9 cellular contexts compared by ENCODE assay signal in the genomic region with DNA sequence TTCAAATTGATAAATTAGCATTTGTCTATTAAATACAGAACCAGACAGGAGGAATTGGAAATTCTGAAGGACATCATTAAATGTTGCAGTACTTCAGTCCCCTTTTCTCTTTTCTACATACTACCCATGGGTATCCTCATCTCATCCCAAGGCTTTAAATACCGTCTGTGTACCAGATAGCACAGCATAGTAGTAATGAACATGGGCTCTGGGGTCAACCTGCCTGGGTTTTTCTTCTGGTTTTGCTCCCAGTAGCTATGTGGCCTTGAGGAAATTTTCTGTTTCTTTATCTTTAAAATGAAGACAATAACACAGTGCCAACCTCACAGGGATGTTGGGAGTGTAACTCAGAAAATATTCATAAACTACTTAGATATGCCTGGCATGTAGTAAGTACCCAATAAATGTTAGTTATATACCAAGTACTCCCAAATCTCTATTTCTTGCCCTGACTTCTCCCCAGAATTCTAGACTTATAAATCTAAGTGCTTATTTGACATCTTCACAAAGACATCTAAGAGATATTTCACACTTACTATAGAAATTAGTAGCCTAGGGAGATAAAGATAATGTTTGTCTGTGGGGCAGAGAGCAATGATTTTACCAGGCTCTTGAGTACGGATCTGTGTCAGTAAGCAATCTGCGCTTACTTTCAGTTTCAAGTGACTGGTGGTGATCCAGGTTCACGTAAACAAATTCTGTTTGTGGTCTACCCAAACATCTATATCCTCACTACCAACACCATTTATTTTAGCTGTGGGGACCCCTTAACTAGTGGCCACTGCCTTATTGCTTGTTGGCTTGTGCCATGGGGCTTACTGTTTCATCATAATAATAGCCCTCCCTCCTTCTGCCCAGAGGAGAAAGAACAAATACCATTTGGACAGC. TPM values are rescaled to one million over a fixed set of nuclear protein-coding genes. Genes with fewer than 3 reads are reported as not detected.
DNase-seq lines count a peak whose midpoint lies in the region; ATAC-seq and TF ChIP-seq lines count a peak whose summit lies in the region.
"Had no signal": no experiment of that assay in that cellular context is flagged by ENCODE, and none has a peak within 500 bp of the region (broad histone marks: within the 10 kb centered on the region; RNA-seq: fewer than 3 reads in every experiment).

No MANE protein-coding gene starts in this region.

- no peaks in the 10 kb centered on the region for H3K27me3 ChIP-seq in DND-41 (ENCODE audit: insufficient read depth, low read length, poor library complexity)
- no peaks in the 10 kb centered on the region for H3K27me3 ChIP-seq in endocrine pancreas (ENCODE audit: control insufficient read depth, insufficient read depth, low read length)

- no peaks in the 10 kb centered on the region for H3K9me3 Mint-ChIP-seq in chondrocyte (ENCODE audit: low read depth)

- H3K4me1 ChIP-seq in DND-41 (ENCODE audit: insufficient read depth, low read length) (peaks cover 28% of the 10 kb centered on the region), endocrine pancreas (ENCODE audit: control insufficient read depth, insufficient read depth, low read length) (peaks cover 3% of the 10 kb centered on the region)

- H3K36me3 Mint-ChIP-seq in chondrocyte (ENCODE audit: low read depth) = peaks cover 1% of the 10 kb centered on the region

- no peaks in the 10 kb centered on the region for H3K4me1 Mint-ChIP-seq in chondrocyte (ENCODE audit: low read depth)

- no peaks in the 10 kb centered on the region for H4K20me1 ChIP-seq in DND-41 (ENCODE audit: insufficient read depth, low read length)

- no peaks in the 10 kb centered on the region for H3K79me2 ChIP-seq in DND-41 (ENCODE audit: insufficient read depth, low read length)

- no peak overlapping the region for H3K27ac Mint-ChIP-seq in chondrocyte (ENCODE audit: unreplicated experiment)

- H3K27me3 Mint-ChIP-seq in chondrocyte (ENCODE audit: low read depth) = peaks cover 31% of the 10 kb centered on the region

- no peak overlapping the region for H3K4me3 Mint-ChIP-seq in chondrocyte (ENCODE audit: unreplicated experiment)

- no peaks in the 10 kb centered on the region for H3K36me3 ChIP-seq in DND-41 (ENCODE audit: insufficient read depth, low read length)
- H3K36me3 ChIP-seq in endocrine pancreas (ENCODE audit: control insufficient read depth, insufficient read depth, low read length) = no peaks in the 10 kb centered on the region

- peak; percentile 53 for DNase-seq in DND-41
- no peak for DNase-seq in DMS114 treated with DMSO at 0.1 percent for 48 hours (lab: John Stamatoyannopoulos, UW; ENCODE audit: unreplicated experiment)
- DNase-seq in GM19238 (ENCODE audit: insufficient read length, low spot score) = no peak
- no peak for DNase-seq in chondrocyte (ENCODE audit: low spot score)
- no peak for DNase-seq in hepatic stellate cell (ENCODE audit: low spot score)
- DNase-seq: left cardiac atrium had no signal

- peak; percentile 88 for ATAC-seq in DND-41 (ENCODE audit: insufficient read depth, low read depth)
- ATAC-seq in GM21360 (IDR thresholded peaks at IDR 0.05; ENCODE audit: unreplicated experiment) = peak; percentile 77
- ATAC-seq in HG03558 (IDR thresholded peaks at IDR 0.05; ENCODE audit: extremely low read depth, unreplicated experiment) = peak; percentile 48

- peak overlapping the region; percentile 91 for H3K27ac ChIP-seq in DND-41 (ENCODE audit: low read length)

- H3K9ac ChIP-seq in DND-41 (ENCODE audit: low read depth, low read length) (peak overlapping the region; percentile 53), endocrine pancreas (ENCODE audit: control insufficient read depth, insufficient read depth, low read length) (peak overlapping the region; percentile 57)

- H3K4me3 ChIP-seq in DND-41 (ENCODE audit: low read depth in 1 of 2, low read length in 2 of 2) (peak overlapping the region in 1 of 2 experiments; percentile 53; a peak in 3 of 4 replicates), endocrine pancreas (ENCODE audit: control insufficient read depth, insufficient read depth, low read length) (peak overlapping the region; percentile 35)

- peak overlapping the region; percentile 85 for H2AFZ ChIP-seq in DND-41 (ENCODE audit: low read depth, low read length)

- TF ChIP-seq CTCF in DND-41 (IDR thresholded peaks at IDR 0.05; ENCODE audit: borderline replicate concordance, extremely low read depth, low read length, poor library complexity, severe bottlenecking) = no peak
- no peak for TF ChIP-seq CTCF in chondrocyte (IDR thresholded peaks at IDR 0.05)

- H3K9me3 ChIP-seq in DND-41 (ENCODE audit: insufficient read depth, low read length, severe bottlenecking) = no peaks in the 10 kb centered on the region
- H3K9me3 ChIP-seq in endocrine pancreas (ENCODE audit: control insufficient read depth, low read length) = no peaks in the 10 kb centered on the region

- H3K4me2 ChIP-seq in DND-41 (ENCODE audit: insufficient read depth, low read length) = peak overlapping the region; percentile 73

RNA-seq across cellular contexts. Expression of a gene that starts 37.3 kb away (rescaled TPM):
- total RNA-seq in chondrocyte = 8.0 to 12.0 TPM (median 11.3 TPM) in 3 replicates
